Comparison of ENCODE assay signal across 8 cellular contexts in the genomic region with DNA sequence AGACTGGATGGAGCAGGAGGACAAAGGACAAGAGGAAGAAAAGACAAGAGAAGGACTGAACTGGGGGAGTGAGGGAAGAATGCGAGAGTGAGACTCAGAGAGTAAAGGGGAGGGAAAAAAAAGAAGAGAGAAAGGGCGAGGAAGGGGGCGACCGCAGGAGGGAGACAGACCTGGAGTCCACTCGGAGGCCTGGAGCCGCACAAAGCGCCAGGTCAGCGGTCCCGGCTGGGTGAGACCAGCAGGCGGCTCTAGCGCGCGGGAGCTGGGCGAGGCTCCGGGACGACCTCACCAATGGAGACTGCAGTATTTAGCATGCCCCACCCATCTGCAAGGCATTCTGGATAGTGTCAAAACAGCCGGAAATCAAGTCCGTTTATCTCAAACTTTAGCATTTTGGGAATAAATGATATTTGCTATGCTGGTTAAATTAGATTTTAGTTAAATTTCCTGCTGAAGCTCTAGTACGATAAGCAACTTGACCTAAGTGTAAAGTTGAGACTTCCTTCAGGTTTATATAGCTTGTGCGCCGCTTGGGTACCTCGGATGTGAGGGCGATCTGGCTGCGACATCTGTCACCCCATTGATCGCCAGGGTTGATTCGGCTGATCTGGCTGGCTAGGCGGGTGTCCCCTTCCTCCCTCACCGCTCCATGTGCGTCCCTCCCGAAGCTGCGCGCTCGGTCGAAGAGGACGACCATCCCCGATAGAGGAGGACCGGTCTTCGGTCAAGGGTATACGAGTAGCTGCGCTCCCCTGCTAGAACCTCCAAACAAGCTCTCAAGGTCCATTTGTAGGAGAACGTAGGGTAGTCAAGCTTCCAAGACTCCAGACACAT. TPM values are rescaled to one million over a fixed set of nuclear protein-coding genes. Genes with fewer than 3 reads are reported as not detected.
DNase-seq lines count a peak whose midpoint lies in the region; ATAC-seq, FAIRE-seq and TF ChIP-seq lines count a peak whose summit lies in the region.
"Not testable (repeated sequence)": the region's sequence is repeated elsewhere in the genome, so short reads cannot be mapped to it uniquely, and the experiment has no call there.

Gene GSTA4 (minus strand): TSS at position 206 of the 834 bp plus-strand sequence. CDS start 1,041 bp downstream, outside the sequence.

- H3K9ac ChIP-seq in HepG2 (ENCODE audit: insufficient read depth, low read depth, low read length), result peak within 1 kb of the TSS; percentile 91

- ATAC-seq in GM19372 (IDR thresholded peaks at IDR 0.05; ENCODE audit: low read depth, unreplicated experiment) (peak; percentile 94), HG03558 (IDR thresholded peaks at IDR 0.05; ENCODE audit: extremely low read depth, unreplicated experiment) (peak; percentile 93), HepG2 (peak; percentile 99)

- in situ Hi-C loops in HepG2 (cut with HindIII; ENCODE audit: extremely low pct_ligation_motif_present, low pct_unique_long_range_greater_than_20kb), result not testable (repeated sequence)

- H3K4me2 ChIP-seq in HepG2 (ENCODE audit: low read depth, low read length), result peak within 1 kb of the TSS; percentile 83

- peak within 1 kb of the TSS; percentile 83 to 95 (median 90) for H3K4me3 ChIP-seq in HepG2 (replicated peaks in 1 of 3; ENCODE audit: insufficient read depth in 1 of 3, low read depth in 2 of 3, low read length in 3 of 3)

- not testable (repeated sequence) for H3K79me2 ChIP-seq in HepG2 (ENCODE audit: insufficient read depth, low read length)

- peak within 1 kb of the TSS; percentile 91 for H3K27ac ChIP-seq in HepG2 (ENCODE audit: extremely low read length, insufficient read depth, low read length)

- not testable (repeated sequence) for H3K9me3 ChIP-seq in HepG2 (ENCODE audit: low read length)

- CTCF ChIA-PET in HepG2 (lab: Yijun Ruan, JAX; ENCODE audit: low intra/inter-chr PET ratio, low total read pairs), result interaction anchor here (1.2 to 1.9 kb wide), 2 partner anchors 113 to 489 kb away, joined by 3 to 9 read pairs; no protein-coding TSS in a partner anchor

- not testable (repeated sequence) for H3K36me3 ChIP-seq in HepG2 (replicated peaks in 1 of 2; ENCODE audit: control insufficient read depth in 1 of 2, insufficient read depth in 2 of 2, low read length in 2 of 2)

- DNase-seq in C1 segment of cervical spinal cord (lab: John Stamatoyannopoulos, UW) (peak; percentile 59 to 98 (median 90)), NCI-H748 (lab: John Stamatoyannopoulos, UW; ENCODE audit: unreplicated experiment) (peak; percentile 99), dermis microvascular lymphatic vessel endothelial cell (ENCODE audit: low read depth in 2 of 2) (peak; percentile 97 to 99), HepG2 (ENCODE audit: low spot score) (peak; percentile 98)
- DNase-seq in activated CD4-positive, alpha-beta T cell treated with anti-CD3 and anti-CD28 coated beads, Interleukin-2, amount 50 U/mL, for 4 hours, result peak; percentile 81 to 82
- peak; percentile 80 for DNase-seq in stimulated activated CD4-positive, alpha-beta T cell treated with anti-CD3 and anti-CD28 coated beads, Interleukin-4, amount 100 ng/mL, for 1 hour

- peak in 1 of 2 experiments; percentile 1; a peak in 1 of 4 replicates for TF ChIP-seq EP300 in HepG2 (IDR thresholded peaks at IDR 0.05; ENCODE audit: low read depth in 2 of 2, low read length in 2 of 2)
- peak; percentile 38 for TF ChIP-seq EP300 in HepG2 (CRISPR knock-in tag; IDR thresholded peaks at IDR 0.05; ENCODE audit: borderline replicate concordance)

- peak; percentile 67 for TF ChIP-seq RAD21 in HepG2 (CRISPR knock-in tag; IDR thresholded peaks at IDR 0.05)

- TF ChIP-seq CTCF in HepG2 (CRISPR knock-in tag; IDR thresholded peaks at IDR 0.05), result peak; percentile 89

- peak; percentile 92 for TF ChIP-seq POLR2A in HepG2 (IDR thresholded peaks at IDR 0.05; ENCODE audit: insufficient read depth in 1 of 2, low read depth in 2 of 2, low read length in 2 of 2)

- 6% methylated on average over 39 of the region's 41 CpGs for WGBS in HepG2 (ENCODE audit: low lambda C conversion rate)

- FAIRE-seq in HepG2 (lab: Jason Lieb, UNC), result peak; percentile 81

- H4K20me1 ChIP-seq in HepG2 (ENCODE audit: insufficient read depth, low read length), result not testable (repeated sequence)

- peaks cover 24% of the 10 kb centered on the region for H3K4me1 ChIP-seq in HepG2 (ENCODE audit: insufficient read depth, low read length)

- intact Hi-C loops in HepG2 (cut with micrococcal nuclease; ENCODE audit: unreplicated experiment), result loop anchor here (1.0 to 10.0 kb wide), 7 partner anchors 77 to 710 kb away; partner anchors contain the start of genes MCM3 and TMEM14A

- peak within 1 kb of the TSS; percentile 93 for H2AFZ ChIP-seq in HepG2 (ENCODE audit: low read length)

- POLR2A ChIA-PET in HepG2 (lab: Yijun Ruan, JAX), result interaction anchor here (0.8 to 2.5 kb wide), 15 partner anchors 15 to 799 kb away, joined by 3 to 16 read pairs (median 4); partner anchors contain the start of genes FBXO9 and LRRC1

- BruUV-seq in HepG2 (replicated peaks; lab: Mats Ljungman, UMichigan), result not testable (repeated sequence)

- H3K27me3 ChIP-seq in HepG2 (ENCODE audit: control insufficient read depth in 1 of 2, insufficient read depth in 2 of 2, low read length in 2 of 2), result not testable (repeated sequence)

TF ChIP-seq in HepG2, 621 proteins besides CTCF, POLR2A, EP300 and RAD21 (continues in another document):
- TF ChIP-seq ZBTB26 (CRISPR knock-in tag; IDR thresholded peaks at IDR 0.05; ENCODE audit: borderline replicate concordance) (peak; percentile 90; the same call in 1 of the 2 replicates), CEBPG (CRISPR knock-in tag; IDR thresholded peaks at IDR 0.05) (peak; percentile 52; the same call in 1 of the 2 replicates), HOXA3 (CRISPR knock-in tag; IDR thresholded peaks at IDR 0.05) (peak; percentile 87), THRA (CRISPR knock-in tag; IDR thresholded peaks at IDR 0.05; ENCODE audit: borderline replicate concordance) (peak; percentile 68), MXD1 (CRISPR knock-in tag; IDR thresholded peaks at IDR 0.05) (0 out of 2 replicates have a peak, but pooled peaks have one; percentile 3), MIXL1 (CRISPR knock-in tag; IDR thresholded peaks at IDR 0.05) (peak; percentile 60), SNAI1 (CRISPR knock-in tag; IDR thresholded peaks at IDR 0.05; ENCODE audit: borderline replicate concordance) (peak; percentile 54; the same call in 1 of the 2 replicates), NFKBIZ (CRISPR knock-in tag; IDR thresholded peaks at IDR 0.05) (peak; percentile 83; the same call in 1 of the 2 replicates), ISL2 (CRISPR knock-in tag; IDR thresholded peaks at IDR 0.05) (peak; percentile 84), HNRNPLL (IDR thresholded peaks at IDR 0.05; ENCODE audit: low read depth, low read length, poor library complexity, severe bottlenecking) (peak; percentile 78)

RNA-seq across cellular contexts. Expression of gene GSTA4, which starts in this region (rescaled TPM):
- total RNA-seq in dermis microvascular lymphatic vessel endothelial cell (14.7 and 15.7 TPM in 2 replicates), HepG2 (2016; rRNA removed; fragmentation: Illumina TruSeq; extraction: Trizol) (53.6 and 70.3 TPM in 2 replicates)
- total RNA-seq in HepG2 (2016; cell fraction: cytosol; rRNA removed; fragmentation: Illumina TruSeq; extraction: Trizol; ENCODE audit: low read depth), result 9.4 and 12.3 TPM in 2 replicates
- 52.2 and 73.2 TPM in 2 replicates for total RNA-seq in HepG2 (2016; cell fraction: insoluble cytoplasmic fraction; rRNA removed; fragmentation: Illumina TruSeq; extraction: Trizol)
- total RNA-seq in HepG2 (2016; cell fraction: membrane; rRNA removed; fragmentation: Illumina TruSeq; extraction: Trizol), result 19.9 and 21.3 TPM in 2 replicates
- total RNA-seq in HepG2 (2016; cell fraction: nucleus; rRNA removed; fragmentation: Illumina TruSeq; extraction: Trizol), result 30.5 and 33.7 TPM in 2 replicates
- 25.9 and 34.1 TPM in 2 replicates for polyA plus RNA-seq in HepG2 (2011; rRNA removed)
- polyA plus RNA-seq in HepG2 (2011; cell fraction: cytosol; rRNA removed), result 11.9 and 18.2 TPM in 2 replicates
- 23.0 and 31.9 TPM in 2 replicates for polyA plus RNA-seq in HepG2 (2011; cell fraction: nucleus; rRNA removed)
- polyA plus RNA-seq in HepG2 (2012), result 21.2 and 30.4 TPM in 2 replicates
- 9.0 and 11.2 TPM in 2 replicates for polyA plus RNA-seq in HepG2 (2016; cell fraction: cytosol; fragmentation: Illumina TruSeq; extraction: Trizol; ENCODE audit: low read depth)
- 78.1 and 82.8 TPM in 2 replicates for polyA plus RNA-seq in HepG2 (2016; cell fraction: insoluble cytoplasmic fraction; fragmentation: Illumina TruSeq; extraction: Trizol; ENCODE audit: low read depth)
- 16.5 and 17.2 TPM in 2 replicates for polyA plus RNA-seq in HepG2 (2016; cell fraction: membrane; fragmentation: Illumina TruSeq; extraction: Trizol; ENCODE audit: low read depth)
- 59.6 and 59.7 TPM in 2 replicates for polyA plus RNA-seq in HepG2 (2016; cell fraction: nucleus; fragmentation: Illumina TruSeq; extraction: Trizol; ENCODE audit: insufficient read depth, low read depth)
- polyA minus RNA-seq in HepG2 (2011; rRNA and poly(A)+ RNA removed; ENCODE audit: low replicate concordance), result 0.33 and 3.9 TPM in 2 replicates
- 5.7 and 7.4 TPM in 2 replicates for polyA minus RNA-seq in HepG2 (2011; cell fraction: cytosol; rRNA and poly(A)+ RNA removed)
- polyA minus RNA-seq in HepG2 (2011; cell fraction: nucleus; rRNA and poly(A)+ RNA removed), result 8.8 and 12.4 TPM in 2 replicates

Comparison
In these comparisons a context has a peak if more than half of its experiments do, and no peak if none do; other contexts are left out.
1. Peak in every context shown above with its lines: DNase-seq, ATAC-seq, H3K4me3 ChIP-seq and H3K27ac ChIP-seq.